Comparison of ENCODE assay signal across 9 cellular contexts in the genomic region with DNA sequence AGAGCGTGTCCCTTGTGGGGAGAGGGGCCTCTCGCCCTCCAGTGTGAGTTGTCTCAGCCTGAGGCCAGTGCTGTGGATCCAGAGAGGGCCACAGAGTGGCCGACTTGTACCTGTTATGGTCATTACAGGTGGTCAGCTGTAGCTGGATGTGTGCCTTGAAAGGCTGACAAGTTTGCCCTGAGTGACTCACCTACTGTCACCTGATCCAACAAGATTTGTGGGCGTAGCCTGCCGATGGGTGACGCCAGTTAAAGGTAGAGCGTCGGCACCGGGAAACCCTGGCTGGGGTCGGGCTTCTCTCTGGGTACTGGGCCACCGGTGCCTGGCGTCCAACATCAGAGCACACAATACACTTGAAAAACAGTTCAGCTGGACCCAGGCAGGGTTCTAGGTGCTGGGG. TPM values are rescaled to one million over a fixed set of nuclear protein-coding genes. Genes with fewer than 3 reads are reported as not detected.
A peak's percentile ranks its signal among the peaks of the same experiment; 100 is the strongest.
DNase-seq lines count a peak whose midpoint lies in the region; ATAC-seq and TF ChIP-seq lines count a peak whose summit lies in the region.
"Had no signal": no experiment of that assay in that cellular context is flagged by ENCODE, and none has a peak within 500 bp of the region (broad histone marks: within the 10 kb centered on the region; RNA-seq: fewer than 3 reads in every experiment).

No MANE protein-coding gene starts in this region.

- no peaks in the 10 kb centered on the region for H4K20me1 ChIP-seq in Loucy (ENCODE audit: insufficient read depth, low read length, poor library complexity, severe bottlenecking)
- no peaks in the 10 kb centered on the region for H4K20me1 ChIP-seq in hepatocyte (ENCODE audit: insufficient read depth, poor library complexity, severe bottlenecking)

- H3K27ac ChIP-seq in hepatocyte = peak overlapping the region; percentile 96

- TF ChIP-seq CTCF in Loucy (conservative IDR thresholded peaks at IDR 0.05; ENCODE audit: low read length) (no peak), hepatocyte (IDR thresholded peaks at IDR 0.05; ENCODE audit: poor library complexity) (no peak)

- H3K9me2 ChIP-seq in Loucy (replicated peaks; ENCODE audit: low read depth, low read length) (no peaks in the 10 kb centered on the region), hepatocyte (replicated peaks; ENCODE audit: insufficient read depth) (no peaks in the 10 kb centered on the region)

- H3K4me2 ChIP-seq in Loucy (ENCODE audit: low read depth, low read length, poor library complexity, severe bottlenecking) = peak overlapping the region; percentile 63
- H3K4me2 ChIP-seq in hepatocyte = no peak overlapping the region

- H3K9me3 ChIP-seq in Loucy (ENCODE audit: insufficient read depth, low read depth, low read length) (no peaks in the 10 kb centered on the region), hepatocyte (ENCODE audit: low read depth) (no peaks in the 10 kb centered on the region)

- H3F3A ChIP-seq in Loucy (ENCODE audit: low read depth) = no peaks in the 10 kb centered on the region

- H3K4me1 ChIP-seq in Loucy (ENCODE audit: insufficient read depth, low read length, poor library complexity, severe bottlenecking) (peaks cover 36% of the 10 kb centered on the region), hepatocyte (ENCODE audit: insufficient read depth) (peaks cover 20% of the 10 kb centered on the region)

- 82% methylated on average over 12 of the region's 12 CpGs for WGBS in hepatocyte (ENCODE audit: low lambda C conversion rate, missing lambda C conversion rate)

- ATAC-seq in HG03571 (IDR thresholded peaks at IDR 0.05; ENCODE audit: unreplicated experiment) (no peak), GM21825 (IDR thresholded peaks at IDR 0.05; ENCODE audit: unreplicated experiment) (no peak)

- DNase-seq in activated T-cell treated with anti-CD3 and anti-CD28 coated beads, Interleukin-2, amount 50 U/mL, for 1 hour = peak; percentile 76
- DNase-seq in hepatocyte (ENCODE audit: low spot score) = peak; percentile 70
- peak; percentile 66 to 84 (median 81) for DNase-seq in stimulated activated naive CD4-positive, alpha-beta T cell (lab: John Stamatoyannopoulos, UW)
- DNase-seq in NCI-H2227 treated with DMSO at 0.1 percent for 48 hours (lab: John Stamatoyannopoulos, UW) = no peak
- no peak for DNase-seq in NCI-H446 treated with DMSO at 0.1 percent for 48 hours (lab: John Stamatoyannopoulos, UW)
- DNase-seq: NCI-H524 treated with DMSO at 0.1 percent for 48 hours had no signal

- H3K79me2 ChIP-seq in Loucy (ENCODE audit: insufficient read depth, low read length) (no peaks in the 10 kb centered on the region), hepatocyte (peaks cover 2% of the 10 kb centered on the region)

- H3K4me3 ChIP-seq in Loucy (ENCODE audit: low read length, poor library complexity, severe bottlenecking) = peak overlapping the region; percentile 47
- H3K4me3 ChIP-seq in hepatocyte = no peak overlapping the region

- no peak overlapping the region for H2AFZ ChIP-seq in Loucy (ENCODE audit: low read length)
- H2AFZ ChIP-seq in hepatocyte = no peak overlapping the region

- peaks cover 9% of the 10 kb centered on the region; the same call in 1 of the 2 replicates for H3K36me3 ChIP-seq in Loucy (ENCODE audit: insufficient read depth, low read length)
- H3K36me3 ChIP-seq in hepatocyte (replicated peaks; ENCODE audit: insufficient read depth, low read depth) = no peaks in the 10 kb centered on the region

- peak overlapping the region; percentile 45 for H3K9ac ChIP-seq in Loucy (ENCODE audit: low read depth, low read length, poor library complexity, severe bottlenecking)

- H3K27me3 ChIP-seq in Loucy (ENCODE audit: insufficient read depth, low read length, poor library complexity, severe bottlenecking) (no peaks in the 10 kb centered on the region), hepatocyte (no peaks in the 10 kb centered on the region)

RNA-seq across cellular contexts. Expression of gene ISG20, which starts 2.8 kb away (rescaled TPM):
- 3.8 and 13.3 TPM in 2 replicates for total RNA-seq in hepatocyte
- polyA plus RNA-seq in hepatocyte = 11.9 and 15.8 TPM in 2 replicates

RNA-seq across cellular contexts. Expression of gene AEN, which starts 14.9 kb away (rescaled TPM):
- total RNA-seq in hepatocyte = 25.0 TPM in 2 replicates
- polyA plus RNA-seq in hepatocyte = 18.3 and 28.0 TPM in 2 replicates

Comparison
In these comparisons a context has a peak if more than half of its experiments do, and no peak if none do; other contexts are left out.
1. DNase-seq: peak in activated T-cell treated with anti-CD3 and anti-CD28 coated beads, Interleukin-2, amount 50 U/mL, for 1 hour (single experiment), hepatocyte (single experiment) and stimulated activated naive CD4-positive, alpha-beta T cell (6 of 6); none in NCI-H2227 treated with DMSO at 0.1 percent for 48 hours (single experiment) and NCI-H446 treated with DMSO at 0.1 percent for 48 hours (single experiment).